ENCODE assay signal across 8 cellular contexts in genomic region chr17:48597775-48598631, GRCh38. TPM values are rescaled to one million over a fixed set of nuclear protein-coding genes. Genes with fewer than 3 reads are reported as not detected.
DNase-seq lines count a peak whose midpoint lies in the region; ATAC-seq and TF ChIP-seq lines count a peak whose summit lies in the region.

No MANE protein-coding gene starts in this region.

- H3K9ac ChIP-seq in neural progenitor cell: no peak overlapping the region

- H3K36me3 ChIP-seq in esophagus (ENCODE audit: control insufficient read depth in 2 of 2, insufficient read depth in 2 of 2, low read length in 1 of 2): no peaks in the 10 kb centered on the region
- H3K36me3 ChIP-seq in neural progenitor cell: no peaks in the 10 kb centered on the region

- WGBS in esophagus, 2 donors: 2 to 3% methylated on average over 68 of the region's 68 CpGs

- peaks cover 0 to 20% of the 10 kb centered on the region in 2 donors for H3K27me3 ChIP-seq in esophagus (ENCODE audit: control insufficient read depth in 1 of 2, insufficient read depth in 2 of 2, low read length in 2 of 2)
- H3K27me3 ChIP-seq in neural progenitor cell: peaks cover 100% of the 10 kb centered on the region

- H3F3A ChIP-seq in neural progenitor cell (ENCODE audit: low read depth): no peaks in the 10 kb centered on the region

- no peak overlapping the region for H3K4me2 ChIP-seq in neural progenitor cell

- H3K4me1 Mint-ChIP-seq in T-helper 1 cell treated with Interleukin-12 subunit alpha and Interleukin-12 subunit beta and Interleukin-4 antibody, amounts not matched to agents 30 μg/mL and 1 μg/mL, for 36 hours (ENCODE audit: low read depth): peaks cover 41% of the 10 kb centered on the region
- peaks cover 6% of the 10 kb centered on the region for H3K4me1 Mint-ChIP-seq in neural progenitor cell

- H2AFZ ChIP-seq in neural progenitor cell (replicated peaks): no peak overlapping the region

- H3K4me3 Mint-ChIP-seq in T-helper 1 cell treated with Interleukin-12 subunit alpha and Interleukin-12 subunit beta and Interleukin-4 antibody, amounts not matched to agents 30 μg/mL and 1 μg/mL, for 36 hours: peak overlapping the region; percentile 79
- no peak overlapping the region for H3K4me3 Mint-ChIP-seq in neural progenitor cell

- no peaks in the 10 kb centered on the region for H3K9me3 ChIP-seq in esophagus (ENCODE audit: control insufficient read depth in 2 of 2, insufficient read depth in 1 of 2, low read depth in 1 of 2, low read length in 1 of 2)
- no peaks in the 10 kb centered on the region for H3K9me3 ChIP-seq in neural progenitor cell (ENCODE audit: low read depth)

- no peaks in the 10 kb centered on the region for H3K9me3 Mint-ChIP-seq in T-helper 1 cell treated with Interleukin-12 subunit alpha and Interleukin-12 subunit beta and Interleukin-4 antibody, amounts not matched to agents 30 μg/mL and 1 μg/mL, for 36 hours
- H3K9me3 Mint-ChIP-seq in neural progenitor cell: peaks cover 7% of the 10 kb centered on the region

- H3K36me3 Mint-ChIP-seq in T-helper 1 cell treated with Interleukin-12 subunit alpha and Interleukin-12 subunit beta and Interleukin-4 antibody, amounts not matched to agents 30 μg/mL and 1 μg/mL, for 36 hours (ENCODE audit: low read depth): no peaks in the 10 kb centered on the region
- H3K36me3 Mint-ChIP-seq in neural progenitor cell: peaks cover 1% of the 10 kb centered on the region

- ATAC-seq in GM19324 (IDR thresholded peaks at IDR 0.05; ENCODE audit: low FRiP score, unreplicated experiment) (peak; percentile 49), HG02840 (IDR thresholded peaks at IDR 0.05; ENCODE audit: low FRiP score, unreplicated experiment) (no peak)

- peak; percentile 71 for DNase-seq in ACHN
- peak; percentile 50 for DNase-seq in neural progenitor cell (ENCODE audit: low spot score)
- no peak for DNase-seq in dedifferentiated amniotic fluid mesenchymal stem cell (ENCODE audit: extremely low spot score)
- no peak for DNase-seq in NCI-H1436 (lab: John Stamatoyannopoulos, UW)

- in situ Hi-C loops in ACHN (cut with HindIII; ENCODE audit: low pct_ligation_motif_present, low pct_unique_long_range_greater_than_20kb, low sequenced_read_pairs): no loop called here

- H3K27ac ChIP-seq in esophagus (ENCODE audit: low read depth in 2 of 2, low read length in 1 of 2) (peak overlapping the region in 1 of 2 donors; percentile 15), neural progenitor cell (no peak overlapping the region)

- TF ChIP-seq CTCF in neural progenitor cell (IDR thresholded peaks at IDR 0.05): no peak

- peaks cover 96% of the 10 kb centered on the region for H3K27me3 Mint-ChIP-seq in T-helper 1 cell treated with Interleukin-12 subunit alpha and Interleukin-12 subunit beta and Interleukin-4 antibody, amounts not matched to agents 30 μg/mL and 1 μg/mL, for 36 hours (ENCODE audit: low read depth)
- H3K27me3 Mint-ChIP-seq in neural progenitor cell (ENCODE audit: insufficient read depth, low read depth): peaks cover 98% of the 10 kb centered on the region

- H3K4me3 ChIP-seq in esophagus (ENCODE audit: low read depth in 1 of 2, low read length in 2 of 2) (peak overlapping the region; percentile 36 to 42), neural progenitor cell (no peak overlapping the region)

- H3K27ac Mint-ChIP-seq in T-helper 1 cell treated with Interleukin-12 subunit alpha and Interleukin-12 subunit beta and Interleukin-4 antibody, amounts not matched to agents 30 μg/mL and 1 μg/mL, for 36 hours: peak overlapping the region; percentile 26
- H3K27ac Mint-ChIP-seq in neural progenitor cell: no peak overlapping the region

- H3K79me2 ChIP-seq in neural progenitor cell (ENCODE audit: low read depth): no peaks in the 10 kb centered on the region

- H4K20me1 ChIP-seq in neural progenitor cell (ENCODE audit: low read depth): peaks cover 95% of the 10 kb centered on the region

- H3K4me1 ChIP-seq in esophagus (ENCODE audit: control insufficient read depth in 2 of 2, insufficient read depth in 2 of 2, low read length in 1 of 2) (peaks cover 0 to 14% of the 10 kb centered on the region in 2 donors), neural progenitor cell (no peaks in the 10 kb centered on the region)

RNA-seq across cellular contexts. Expression of gene HOXB5, which starts 4.4 kb away (rescaled TPM):
- under 1 TPM; 0.09 to 0.10 TPM for polyA plus RNA-seq in esophagus
- total RNA-seq in neural progenitor cell (ENCODE audit: low replicate concordance): not detected in 2 replicates

RNA-seq across cellular contexts. Expression of gene HOXB6, which starts 6.8 kb away (rescaled TPM):
- under 1 TPM; 0.29 to 0.31 TPM for polyA plus RNA-seq in esophagus
- not detected in 2 replicates for total RNA-seq in neural progenitor cell (ENCODE audit: low replicate concordance)

RNA-seq across cellular contexts. Expression of gene HOXB3, which starts 8.0 kb away (rescaled TPM):
- polyA plus RNA-seq in esophagus: 10 to 100 TPM in 1 of 2 donors, 1 to 10 TPM in 1; 6.3 to 12.7 TPM
- not detected in 2 replicates for total RNA-seq in neural progenitor cell (ENCODE audit: low replicate concordance)

RNA-seq across cellular contexts. Expression of gene HOXB7, which starts 12.8 kb away (rescaled TPM):
- under 1 TPM; 0.27 to 0.39 TPM for polyA plus RNA-seq in esophagus
- not detected in 2 replicates for total RNA-seq in neural progenitor cell (ENCODE audit: low replicate concordance)

RNA-seq across cellular contexts. Expression of gene HOXB8, which starts 17.1 kb away (rescaled TPM):
- polyA plus RNA-seq in esophagus: not detected
- not detected in 2 replicates for total RNA-seq in neural progenitor cell (ENCODE audit: low replicate concordance)

Comparison
In these comparisons a context has a peak if more than half of its experiments do, and no peak if none do; other contexts are left out.
1. DNase-seq: peak in ACHN (single experiment) and neural progenitor cell (single experiment); none in dedifferentiated amniotic fluid mesenchymal stem cell (single experiment) and NCI-H1436 (single experiment).